Comparison of ENCODE assay signal across 18 cellular contexts in the genomic region with DNA sequence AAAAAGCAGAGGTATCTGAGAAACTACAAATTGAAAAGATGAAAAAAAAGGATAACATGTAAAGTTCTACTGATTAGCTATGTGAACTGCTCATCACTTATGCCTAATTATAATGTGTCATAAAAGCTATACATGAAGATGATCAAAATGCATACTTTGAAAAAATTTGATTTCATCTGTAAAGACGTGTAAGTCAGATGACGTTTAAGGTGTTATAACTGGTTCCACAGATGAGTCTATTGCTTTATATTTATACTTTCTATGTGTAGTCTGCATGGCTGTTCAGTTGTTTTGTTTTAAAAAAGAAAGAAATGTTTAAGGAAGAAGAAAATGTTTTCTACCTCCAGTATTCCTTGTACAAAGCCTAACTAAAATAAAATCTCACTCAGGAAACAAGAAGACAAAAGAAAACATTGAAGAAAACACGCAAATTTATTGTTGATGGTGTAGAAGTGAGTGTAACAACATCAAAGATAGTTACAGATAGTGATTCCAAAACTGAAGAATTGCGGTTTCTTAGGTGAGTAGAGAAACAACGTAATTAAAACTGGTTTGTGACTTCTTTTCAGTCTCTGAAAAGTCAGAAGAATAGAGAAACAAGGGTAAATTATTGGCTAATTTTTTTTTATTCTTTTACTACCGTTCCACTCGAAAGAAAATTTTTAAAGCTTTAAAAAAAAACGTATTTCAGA.
"Had no signal": no experiment of that assay in that cellular context is flagged by ENCODE, and none has a peak within 500 bp of the region (broad histone marks: within the 10 kb centered on the region; RNA-seq: fewer than 3 reads in every experiment).

No MANE protein-coding gene starts in this region.

- H3K27me3 Mint-ChIP-seq: activated naive CD4-positive, alpha-beta T cell treated with anti-CD3 and anti-CD28 coated beads, Interleukin-2, amount 50 U/mL, for 24 hours; naive thymus-derived CD4-positive, alpha-beta T cell; stimulated activated memory B cell treated with anti-CD40 and anti-IgM and Interleukin-4, amounts not matched to agents 10 μg/mL and 1 μg/mL and 100 μg/mL, for 72 hours; type B pancreatic cell had no signal

- H3K79me2 ChIP-seq: parathyroid adenoma had no signal

- H3K27ac ChIP-seq: ascending aorta, esophagus squamous epithelium, neutrophil, parathyroid adenoma, sigmoid colon, testis, WERI-Rb-1 had no signal

- H3K4me3 ChIP-seq: ascending aorta, esophagus squamous epithelium, sigmoid colon, testis had no signal

- H3K9me3 Mint-ChIP-seq: activated naive CD4-positive, alpha-beta T cell treated with anti-CD3 and anti-CD28 coated beads, Interleukin-2, amount 50 U/mL, for 24 hours; immature natural killer cell; naive thymus-derived CD4-positive, alpha-beta T cell; stimulated activated memory B cell treated with anti-CD40 and anti-IgM and Interleukin-4, amounts not matched to agents 10 μg/mL and 1 μg/mL and 100 μg/mL, for 72 hours; type B pancreatic cell had no signal

- H3K27ac Mint-ChIP-seq: activated naive CD4-positive, alpha-beta T cell treated with anti-CD3 and anti-CD28 coated beads, Interleukin-2, amount 50 U/mL, for 24 hours; stimulated activated memory B cell treated with anti-CD40 and anti-IgM and Interleukin-4, amounts not matched to agents 10 μg/mL and 1 μg/mL and 100 μg/mL, for 72 hours had no signal

- DNase-seq: activated CD4-positive, alpha-beta T cell treated with anti-CD3 and anti-CD28 coated beads for 48 hours; activated gamma-delta T cell; cerebellar nuclear complex; cortex of kidney; esophagus squamous epithelium; immature natural killer cell; mesenchymal stem cell; naive thymus-derived CD4-positive, alpha-beta T cell; sigmoid colon; stimulated activated CD4-positive, alpha-beta T cell treated with anti-CD3 and anti-CD28 coated beads, Interleukin-4, amount 100 ng/mL, for 24 hours; testis; WERI-Rb-1 had no signal

- H3K4me1 ChIP-seq: ascending aorta, esophagus squamous epithelium, parathyroid adenoma, sigmoid colon, testis had no signal

- H3K4me1 Mint-ChIP-seq: activated naive CD4-positive, alpha-beta T cell treated with anti-CD3 and anti-CD28 coated beads, Interleukin-2, amount 50 U/mL, for 24 hours; stimulated activated memory B cell treated with anti-CD40 and anti-IgM and Interleukin-4, amounts not matched to agents 10 μg/mL and 1 μg/mL and 100 μg/mL, for 72 hours had no signal

- ATAC-seq: naive thymus-derived CD4-positive, alpha-beta T cell; stimulated activated memory B cell treated with anti-CD40 and anti-IgM and Interleukin-4, amounts not matched to agents 10 μg/mL and 1 μg/mL and 100 μg/mL, for 72 hours had no signal

- H3K9ac ChIP-seq: parathyroid adenoma had no signal

- H3K27me3 ChIP-seq: ascending aorta, esophagus squamous epithelium, neutrophil, sigmoid colon, testis had no signal

- H3K4me3 Mint-ChIP-seq: activated naive CD4-positive, alpha-beta T cell treated with anti-CD3 and anti-CD28 coated beads, Interleukin-2, amount 50 U/mL, for 24 hours; immature natural killer cell; naive thymus-derived CD4-positive, alpha-beta T cell; stimulated activated memory B cell treated with anti-CD40 and anti-IgM and Interleukin-4, amounts not matched to agents 10 μg/mL and 1 μg/mL and 100 μg/mL, for 72 hours; type B pancreatic cell had no signal
